In genomic region chr5:170268884-170269283, GRCh38 we compare ENCODE assay signal across 13 cellular contexts. TPM values are rescaled to one million over a fixed set of nuclear protein-coding genes. Genes with fewer than 3 reads are reported as not detected.
DNase-seq lines count a peak whose midpoint lies in the region; ATAC-seq and TF ChIP-seq lines count a peak whose summit lies in the region.
"Had no signal": no experiment of that assay in that cellular context is flagged by ENCODE, and none has a peak within 500 bp of the region (broad histone marks: within the 10 kb centered on the region; RNA-seq: fewer than 3 reads in every experiment).

No MANE protein-coding gene starts in this region.

- in situ Hi-C loops in mammary epithelial cell (cut with MboI; ENCODE audit: low sequenced_read_pairs in 2 of 2): loop anchor here in 1 of 2 donors (25.0 kb wide), 1 partner anchor 343 kb away; no protein-coding TSS in a partner anchor

- ATAC-seq in left lung: peak; percentile 73
- no peak for ATAC-seq in aorta (ENCODE audit: low FRiP score)
- ATAC-seq: Panc1 had no signal

- no peak overlapping the region for H3K9ac ChIP-seq in mammary epithelial cell (ENCODE audit: insufficient read depth, low read length)

- H3K4me1 ChIP-seq in breast epithelium (peaks cover 0 to 3% of the 10 kb centered on the region in 2 donors), mammary epithelial cell (ENCODE audit: insufficient read depth, low read length) (no peaks in the 10 kb centered on the region), left lung (peaks cover 5 to 81% of the 10 kb centered on the region in 2 donors), aorta (ENCODE audit: control insufficient read depth in 1 of 2, insufficient read depth in 2 of 2, low read length in 2 of 2) (no peaks in the 10 kb centered on the region)

- peaks cover 0 to 6% of the 10 kb centered on the region in 2 donors for H3K27me3 ChIP-seq in breast epithelium
- peaks cover 6% of the 10 kb centered on the region for H3K27me3 ChIP-seq in mammary epithelial cell (ENCODE audit: insufficient read depth, low read length)
- H3K27me3 ChIP-seq in left lung: no peaks in the 10 kb centered on the region
- no peaks in the 10 kb centered on the region for H3K27me3 ChIP-seq in aorta (ENCODE audit: control insufficient read depth in 1 of 2, insufficient read depth in 2 of 2, low read length in 1 of 2)

- peaks cover 90% of the 10 kb centered on the region for H3K4me1 Mint-ChIP-seq in activated CD4-positive, alpha-beta memory T cell treated with anti-CD3 and anti-CD28 coated beads, Interleukin-2, amount 10 ng/mL, durations not matched to agents 7 days and 5 days
- peaks cover 37% of the 10 kb centered on the region for H3K4me1 Mint-ChIP-seq in type B pancreatic cell (ENCODE audit: unreplicated experiment)

- DNase-seq in breast epithelium (ENCODE audit: low spot score in 2 of 2): no peak
- no peak for DNase-seq in mammary epithelial cell
- no peak for DNase-seq in activated CD4-positive, alpha-beta memory T cell treated with anti-CD3 and anti-CD28 coated beads, Interleukin-2, amount 10 ng/mL, durations not matched to agents 7 days and 5 days
- peak in 1 of 2 donors; percentile 41 for DNase-seq in left lung
- no peak for DNase-seq in type B pancreatic cell (ENCODE audit: extremely low spot score, unreplicated experiment)
- DNase-seq in NCI-H2029 treated with DMSO at 0.1 percent for 48 hours (lab: John Stamatoyannopoulos, UW): no peak
- no peak for DNase-seq in DMS153 treated with DMSO at 0.1 percent for 48 hours (lab: John Stamatoyannopoulos, UW; ENCODE audit: unreplicated experiment)
- no peak for DNase-seq in aorta
- DNase-seq: caudate nucleus, foreskin fibroblast had no signal

- dilution Hi-C loops in mammary epithelial cell (cut with HindIII; ENCODE audit: low sequenced_read_pairs): no loop called here

- H3K27ac Mint-ChIP-seq in activated CD4-positive, alpha-beta memory T cell treated with anti-CD3 and anti-CD28 coated beads, Interleukin-2, amount 10 ng/mL, durations not matched to agents 7 days and 5 days: peak overlapping the region; percentile 85
- peak overlapping the region; percentile 26 for H3K27ac Mint-ChIP-seq in type B pancreatic cell

- no peak overlapping the region for H3K4me2 ChIP-seq in mammary epithelial cell (ENCODE audit: insufficient read depth, low read depth, low read length)

- peak overlapping the region; percentile 5 for H3K4me3 Mint-ChIP-seq in activated CD4-positive, alpha-beta memory T cell treated with anti-CD3 and anti-CD28 coated beads, Interleukin-2, amount 10 ng/mL, durations not matched to agents 7 days and 5 days
- peak overlapping the region; percentile 24 for H3K4me3 Mint-ChIP-seq in type B pancreatic cell

- intact Hi-C loops in breast epithelium (cut with DNase I; ENCODE audit: low total_unique reads) (no loop called here), mammary epithelial cell (cut with micrococcal nuclease) (loop anchor here (1.0 kb wide), 3 partner anchors 43 to 151 kb away; no protein-coding TSS in a partner anchor), left lung (cut with DNase I) (no loop called here), aorta (cut with DNase I) (loop anchor here in 1 of 2 donors (2.0 to 5.0 kb wide), 2 partner anchors 78 to 152 kb away; no protein-coding TSS in a partner anchor)

- H3K36me3 ChIP-seq in breast epithelium (no peaks in the 10 kb centered on the region), mammary epithelial cell (ENCODE audit: insufficient read depth, low read length) (no peaks in the 10 kb centered on the region), left lung (peaks cover 0 to 86% of the 10 kb centered on the region in 2 donors), aorta (ENCODE audit: control insufficient read depth in 1 of 2, insufficient read depth in 2 of 2, low read length in 1 of 2) (no peaks in the 10 kb centered on the region)

- TF ChIP-seq POLR2A in breast epithelium (IDR thresholded peaks at IDR 0.05): no peak

- POLR2A ChIA-PET in activated CD4-positive, alpha-beta memory T cell treated with anti-CD3 and anti-CD28 coated beads, Interleukin-2, amount 10 ng/mL, durations not matched to agents 7 days and 5 days (lab: Charles Lee): interaction anchor here (1.0 to 26.6 kb wide), 7 partner anchors 9 to 72 kb away, joined by 3 to 1149 read pairs (median 7); partner anchors contain the start of gene LCP2

- no TSS peak for BruUV-seq in mammary epithelial cell (replicated peaks; lab: Mats Ljungman, UMichigan)

- H3K79me2 ChIP-seq in mammary epithelial cell (ENCODE audit: insufficient read depth, low read length): no peaks in the 10 kb centered on the region

- H3K27ac ChIP-seq in breast epithelium (peak overlapping the region; percentile 54 to 86), mammary epithelial cell (ENCODE audit: insufficient read depth, low read depth, low read length) (no peak overlapping the region), left lung (peak overlapping the region; percentile 15 to 85), aorta (ENCODE audit: low read depth in 1 of 2, low read length in 2 of 2) (no peak overlapping the region)

- no peaks in the 10 kb centered on the region for H4K20me1 ChIP-seq in mammary epithelial cell (ENCODE audit: insufficient read depth, low read length)

- 35% methylated on average over 2 of the region's 3 CpGs for WGBS in mammary epithelial cell (ENCODE audit: low coverage, missing lambda C conversion rate)
- 58 to 83% methylated on average over 3 of the region's 3 CpGs for WGBS in aorta, 2 donors

- H3K9me3 ChIP-seq in breast epithelium: no peaks in the 10 kb centered on the region
- no peaks in the 10 kb centered on the region for H3K9me3 ChIP-seq in mammary epithelial cell (replicated peaks; ENCODE audit: insufficient read depth, low read length)
- H3K9me3 ChIP-seq in left lung: no peaks in the 10 kb centered on the region
- H3K9me3 ChIP-seq in aorta (ENCODE audit: control insufficient read depth, low read length): no peaks in the 10 kb centered on the region

- CTCF ChIA-PET in mammary epithelial cell (lab: Charles Lee; ENCODE audit: low non-redundant PET): no interaction called here
- CTCF ChIA-PET in activated CD4-positive, alpha-beta memory T cell treated with anti-CD3 and anti-CD28 coated beads, Interleukin-2, amount 10 ng/mL, durations not matched to agents 7 days and 5 days (lab: Charles Lee): interaction anchor here (1.0 to 15.1 kb wide), 12 partner anchors 9 to 153 kb away, joined by 3 to 371 read pairs (median 9); partner anchors contain the start of gene LCP2

- TF ChIP-seq CTCF in breast epithelium (IDR thresholded peaks at IDR 0.05): no peak
- no peak for TF ChIP-seq CTCF in mammary epithelial cell (conservative IDR thresholded peaks at IDR 0.05 in 1 of 2, IDR thresholded peaks at IDR 0.05 in 1 of 2; ENCODE audit: extremely low read depth in 1 of 2, insufficient read depth in 1 of 2, low read depth in 1 of 2, low read length in 2 of 2)
- no peak for TF ChIP-seq CTCF in left lung (IDR thresholded peaks at IDR 0.05)
- no peak for TF ChIP-seq CTCF in type B pancreatic cell (conservative IDR thresholded peaks at IDR 0.05)

- no peaks in the 10 kb centered on the region for H3K9me3 Mint-ChIP-seq in activated CD4-positive, alpha-beta memory T cell treated with anti-CD3 and anti-CD28 coated beads, Interleukin-2, amount 10 ng/mL, durations not matched to agents 7 days and 5 days
- H3K9me3 Mint-ChIP-seq in type B pancreatic cell: no peaks in the 10 kb centered on the region
- H3K9me3 Mint-ChIP-seq: IgD-negative memory B cell had no signal

- H3K27me3 Mint-ChIP-seq in activated CD4-positive, alpha-beta memory T cell treated with anti-CD3 and anti-CD28 coated beads, Interleukin-2, amount 10 ng/mL, durations not matched to agents 7 days and 5 days: no peaks in the 10 kb centered on the region
- peaks cover 33% of the 10 kb centered on the region for H3K27me3 Mint-ChIP-seq in type B pancreatic cell

- peaks cover 89% of the 10 kb centered on the region for H3K36me3 Mint-ChIP-seq in activated CD4-positive, alpha-beta memory T cell treated with anti-CD3 and anti-CD28 coated beads, Interleukin-2, amount 10 ng/mL, durations not matched to agents 7 days and 5 days (ENCODE audit: low read depth)
- no peaks in the 10 kb centered on the region for H3K36me3 Mint-ChIP-seq in type B pancreatic cell

- H2AFZ ChIP-seq in mammary epithelial cell (ENCODE audit: low read depth, low read length): no peak overlapping the region

- H3K4me3 ChIP-seq in breast epithelium (no peak overlapping the region), mammary epithelial cell (replicated peaks in 1 of 3; ENCODE audit: insufficient read depth in 1 of 3, low read depth in 2 of 3, low read length in 3 of 3) (no peak overlapping the region), left lung (no peak overlapping the region), aorta (ENCODE audit: low read length in 2 of 2) (no peak overlapping the region)

RNA-seq across cellular contexts. Expression of gene LCP2, which starts 28.7 kb away (rescaled TPM):
- total RNA-seq in breast epithelium: 10 to 100 TPM; 15.4 to 41.4 (median 21.8) TPM
- total RNA-seq in mammary epithelial cell: not detected
- not detected for polyA plus RNA-seq in mammary epithelial cell
- polyA minus RNA-seq in mammary epithelial cell: not detected
- total RNA-seq in activated CD4-positive, alpha-beta memory T cell treated with anti-CD3 and anti-CD28 coated beads, Interleukin-2, amount 10 ng/mL, durations not matched to agents 7 days and 5 days: 100 to 1,000 TPM; 304 to 313 TPM
- 100 to 1,000 TPM in 1 of 2 donors, 10 to 100 TPM in 1; 37.3 to 110 TPM for total RNA-seq in left lung
- not detected in 2 replicates for total RNA-seq in type B pancreatic cell (ENCODE audit: low replicate concordance)
- total RNA-seq in aorta: 10 to 100 TPM; 25.7 to 58.8 TPM
- polyA plus RNA-seq in aorta: 10 to 100 TPM in 1 of 2 donors, 1 to 10 TPM in 1; 2.1 to 16.9 TPM
- polyA plus RNA-seq: neural cell had no signal

RNA-seq across cellular contexts. Expression of gene C5orf58, which starts 36.1 kb away (rescaled TPM):
- total RNA-seq in breast epithelium: under 1 TPM in 2 of 3 donors, not detected in 1; 0.15 to 0.80 TPM
- total RNA-seq in mammary epithelial cell: not detected
- polyA plus RNA-seq in mammary epithelial cell: not detected
- not detected for polyA minus RNA-seq in mammary epithelial cell
- not detected for total RNA-seq in activated CD4-positive, alpha-beta memory T cell treated with anti-CD3 and anti-CD28 coated beads, Interleukin-2, amount 10 ng/mL, durations not matched to agents 7 days and 5 days
- not detected for total RNA-seq in left lung
- total RNA-seq in type B pancreatic cell (ENCODE audit: low replicate concordance): not detected in 2 replicates
- not detected for total RNA-seq in aorta
- not detected for polyA plus RNA-seq in aorta
- polyA plus RNA-seq: IgD-negative memory B cell, neural cell had no signal

Comparison
In these comparisons a context has a peak if more than half of its experiments do, and no peak if none do; other contexts are left out.
1. H3K27ac ChIP-seq: peak in breast epithelium (2 of 2) and left lung (2 of 2); none in mammary epithelial cell (single experiment) and aorta (0 of 2).
2. RNA of gene LCP2, which starts 28.7 kb away (total RNA-seq): 304 to 313 TPM in activated CD4-positive, alpha-beta memory T cell treated with anti-CD3 and anti-CD28 coated beads, Interleukin-2, amount 10 ng/mL, durations not matched to agents 7 days and 5 days, 37.3 to 110 TPM in left lung, 25.7 to 58.8 TPM in aorta and 15.4 to 41.4 TPM in breast epithelium; not detected in type B pancreatic cell and not detected in mammary epithelial cell; every median in the first group is over 10 times any median in the second.